Comparison of ENCODE assay signal across 2 cellular contexts in the genomic region with DNA sequence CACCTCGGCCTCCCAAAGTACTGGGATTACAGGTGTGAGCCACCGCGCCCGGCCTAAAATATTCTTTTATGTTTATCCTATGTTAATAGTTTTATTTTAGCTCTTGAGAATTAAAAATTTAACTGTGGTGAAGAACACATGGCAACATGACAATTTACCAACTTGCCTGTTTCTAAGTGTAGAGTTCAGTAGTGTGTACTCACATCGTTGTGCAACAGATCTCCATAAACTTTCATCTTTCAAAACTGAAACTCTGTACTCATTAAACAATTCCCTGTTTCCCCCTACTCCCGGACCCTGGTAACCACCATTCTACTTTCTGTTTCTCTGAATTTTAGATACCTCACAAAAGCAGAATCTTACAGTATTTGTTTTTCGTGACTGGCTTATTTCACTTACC.
TF ChIP-seq lines count a peak whose summit lies in the region.

No MANE protein-coding gene starts in this region.

TF ChIP-seq in WTC11, 78 proteins besides CTCF, POLR2A, EP300 and RAD21:
- TF ChIP-seq, protein P1, sequence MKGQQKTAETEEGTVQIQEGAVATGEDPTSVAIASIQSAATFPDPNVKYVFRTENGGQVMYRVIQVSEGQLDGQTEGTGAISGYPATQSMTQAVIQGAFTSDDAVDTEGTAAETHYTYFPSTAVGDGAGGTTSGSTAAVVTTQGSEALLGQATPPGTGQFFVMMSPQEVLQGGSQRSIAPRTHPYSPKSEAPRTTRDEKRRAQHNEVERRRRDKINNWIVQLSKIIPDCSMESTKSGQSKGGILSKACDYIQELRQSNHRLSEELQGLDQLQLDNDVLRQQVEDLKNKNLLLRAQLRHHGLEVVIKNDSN (CRISPR knock-in tag; IDR thresholded peaks at IDR 0.05): no peak
- TF ChIP-seq, protein P2, sequence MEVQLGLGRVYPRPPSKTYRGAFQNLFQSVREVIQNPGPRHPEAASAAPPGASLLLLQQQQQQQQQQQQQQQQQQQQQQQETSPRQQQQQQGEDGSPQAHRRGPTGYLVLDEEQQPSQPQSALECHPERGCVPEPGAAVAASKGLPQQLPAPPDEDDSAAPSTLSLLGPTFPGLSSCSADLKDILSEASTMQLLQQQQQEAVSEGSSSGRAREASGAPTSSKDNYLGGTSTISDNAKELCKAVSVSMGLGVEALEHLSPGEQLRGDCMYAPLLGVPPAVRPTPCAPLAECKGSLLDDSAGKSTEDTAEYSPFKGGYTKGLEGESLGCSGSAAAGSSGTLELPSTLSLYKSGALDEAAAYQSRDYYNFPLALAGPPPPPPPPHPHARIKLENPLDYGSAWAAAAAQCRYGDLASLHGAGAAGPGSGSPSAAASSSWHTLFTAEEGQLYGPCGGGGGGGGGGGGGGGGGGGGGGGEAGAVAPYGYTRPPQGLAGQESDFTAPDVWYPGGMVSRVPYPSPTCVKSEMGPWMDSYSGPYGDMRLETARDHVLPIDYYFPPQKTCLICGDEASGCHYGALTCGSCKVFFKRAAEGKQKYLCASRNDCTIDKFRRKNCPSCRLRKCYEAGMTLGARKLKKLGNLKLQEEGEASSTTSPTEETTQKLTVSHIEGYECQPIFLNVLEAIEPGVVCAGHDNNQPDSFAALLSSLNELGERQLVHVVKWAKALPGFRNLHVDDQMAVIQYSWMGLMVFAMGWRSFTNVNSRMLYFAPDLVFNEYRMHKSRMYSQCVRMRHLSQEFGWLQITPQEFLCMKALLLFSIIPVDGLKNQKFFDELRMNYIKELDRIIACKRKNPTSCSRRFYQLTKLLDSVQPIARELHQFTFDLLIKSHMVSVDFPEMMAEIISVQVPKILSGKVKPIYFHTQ (CRISPR knock-in tag; IDR thresholded peaks at IDR 0.05): no peak
- TF ChIP-seq CREM (CRISPR knock-in tag; IDR thresholded peaks at IDR 0.05) (no peak), JUN (CRISPR knock-in tag; IDR thresholded peaks at IDR 0.05) (no peak), NR1H2 (CRISPR knock-in tag; IDR thresholded peaks at IDR 0.05) (no peak), ZNF423 (CRISPR knock-in tag; IDR thresholded peaks at IDR 0.05) (no peak), ATF1 (CRISPR knock-in tag; IDR thresholded peaks at IDR 0.05) (no peak), CBFB (CRISPR knock-in tag; IDR thresholded peaks at IDR 0.05; ENCODE audit: low read depth) (no peak), NR2C2 (CRISPR knock-in tag; IDR thresholded peaks at IDR 0.05) (no peak)
- TF ChIP-seq, protein P3, sequence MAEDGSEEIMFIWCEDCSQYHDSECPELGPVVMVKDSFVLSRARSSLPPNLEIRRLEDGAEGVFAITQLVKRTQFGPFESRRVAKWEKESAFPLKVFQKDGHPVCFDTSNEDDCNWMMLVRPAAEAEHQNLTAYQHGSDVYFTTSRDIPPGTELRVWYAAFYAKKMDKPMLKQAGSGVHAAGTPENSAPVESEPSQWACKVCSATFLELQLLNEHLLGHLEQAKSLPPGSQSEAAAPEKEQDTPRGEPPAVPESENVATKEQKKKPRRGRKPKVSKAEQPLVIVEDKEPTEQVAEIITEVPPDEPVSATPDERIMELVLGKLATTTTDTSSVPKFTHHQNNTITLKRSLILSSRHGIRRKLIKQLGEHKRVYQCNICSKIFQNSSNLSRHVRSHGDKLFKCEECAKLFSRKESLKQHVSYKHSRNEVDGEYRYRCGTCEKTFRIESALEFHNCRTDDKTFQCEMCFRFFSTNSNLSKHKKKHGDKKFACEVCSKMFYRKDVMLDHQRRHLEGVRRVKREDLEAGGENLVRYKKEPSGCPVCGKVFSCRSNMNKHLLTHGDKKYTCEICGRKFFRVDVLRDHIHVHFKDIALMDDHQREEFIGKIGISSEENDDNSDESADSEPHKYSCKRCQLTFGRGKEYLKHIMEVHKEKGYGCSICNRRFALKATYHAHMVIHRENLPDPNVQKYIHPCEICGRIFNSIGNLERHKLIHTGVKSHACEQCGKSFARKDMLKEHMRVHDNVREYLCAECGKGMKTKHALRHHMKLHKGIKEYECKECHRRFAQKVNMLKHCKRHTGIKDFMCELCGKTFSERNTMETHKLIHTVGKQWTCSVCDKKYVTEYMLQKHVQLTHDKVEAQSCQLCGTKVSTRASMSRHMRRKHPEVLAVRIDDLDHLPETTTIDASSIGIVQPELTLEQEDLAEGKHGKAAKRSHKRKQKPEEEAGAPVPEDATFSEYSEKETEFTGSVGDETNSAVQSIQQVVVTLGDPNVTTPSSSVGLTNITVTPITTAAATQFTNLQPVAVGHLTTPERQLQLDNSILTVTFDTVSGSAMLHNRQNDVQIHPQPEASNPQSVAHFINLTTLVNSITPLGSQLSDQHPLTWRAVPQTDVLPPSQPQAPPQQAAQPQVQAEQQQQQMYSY (CRISPR knock-in tag; IDR thresholded peaks at IDR 0.05): no peak
- TF ChIP-seq, protein P4, sequence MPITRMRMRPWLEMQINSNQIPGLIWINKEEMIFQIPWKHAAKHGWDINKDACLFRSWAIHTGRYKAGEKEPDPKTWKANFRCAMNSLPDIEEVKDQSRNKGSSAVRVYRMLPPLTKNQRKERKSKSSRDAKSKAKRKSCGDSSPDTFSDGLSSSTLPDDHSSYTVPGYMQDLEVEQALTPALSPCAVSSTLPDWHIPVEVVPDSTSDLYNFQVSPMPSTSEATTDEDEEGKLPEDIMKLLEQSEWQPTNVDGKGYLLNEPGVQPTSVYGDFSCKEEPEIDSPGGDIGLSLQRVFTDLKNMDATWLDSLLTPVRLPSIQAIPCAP (CRISPR knock-in tag; IDR thresholded peaks at IDR 0.05): no peak

TF ChIP-seq in HepG2, 621 proteins besides CTCF, POLR2A, EP300 and RAD21:
- TF ChIP-seq HNF4A (CRISPR knock-in tag; IDR thresholded peaks at IDR 0.05) (0 out of 2 replicates have a peak, but pooled peaks have one; percentile 15), KMT2B (CRISPR knock-in tag; IDR thresholded peaks at IDR 0.05) (no peak), ARHGAP35 (CRISPR knock-in tag; IDR thresholded peaks at IDR 0.05; ENCODE audit: borderline replicate concordance) (no peak), ZNF383 (CRISPR knock-in tag; IDR thresholded peaks at IDR 0.05; ENCODE audit: borderline replicate concordance) (0 out of 2 replicates have a peak, but pooled peaks have one; percentile 39), KLF6 (CRISPR knock-in tag; IDR thresholded peaks at IDR 0.05) (no peak), MEIS1 (CRISPR knock-in tag; IDR thresholded peaks at IDR 0.05; ENCODE audit: borderline replicate concordance) (peak; percentile 42; the same call in 1 of the 2 replicates), CEBPB (IDR thresholded peaks at IDR 0.05; ENCODE audit: borderline replicate concordance, low read depth, low read length) (peak; percentile 87), NFE2L1 (CRISPR knock-in tag; IDR thresholded peaks at IDR 0.05; ENCODE audit: borderline replicate concordance) (no peak), CEBPG (CRISPR knock-in tag; IDR thresholded peaks at IDR 0.05) (peak; percentile 29; the same call in 1 of the 2 replicates), CC2D1A (CRISPR knock-in tag; IDR thresholded peaks at IDR 0.05) (no peak), FOXK1 (CRISPR knock-in tag; IDR thresholded peaks at IDR 0.05; ENCODE audit: borderline replicate concordance, low read depth) (no peak)
- TF ChIP-seq, protein P5, sequence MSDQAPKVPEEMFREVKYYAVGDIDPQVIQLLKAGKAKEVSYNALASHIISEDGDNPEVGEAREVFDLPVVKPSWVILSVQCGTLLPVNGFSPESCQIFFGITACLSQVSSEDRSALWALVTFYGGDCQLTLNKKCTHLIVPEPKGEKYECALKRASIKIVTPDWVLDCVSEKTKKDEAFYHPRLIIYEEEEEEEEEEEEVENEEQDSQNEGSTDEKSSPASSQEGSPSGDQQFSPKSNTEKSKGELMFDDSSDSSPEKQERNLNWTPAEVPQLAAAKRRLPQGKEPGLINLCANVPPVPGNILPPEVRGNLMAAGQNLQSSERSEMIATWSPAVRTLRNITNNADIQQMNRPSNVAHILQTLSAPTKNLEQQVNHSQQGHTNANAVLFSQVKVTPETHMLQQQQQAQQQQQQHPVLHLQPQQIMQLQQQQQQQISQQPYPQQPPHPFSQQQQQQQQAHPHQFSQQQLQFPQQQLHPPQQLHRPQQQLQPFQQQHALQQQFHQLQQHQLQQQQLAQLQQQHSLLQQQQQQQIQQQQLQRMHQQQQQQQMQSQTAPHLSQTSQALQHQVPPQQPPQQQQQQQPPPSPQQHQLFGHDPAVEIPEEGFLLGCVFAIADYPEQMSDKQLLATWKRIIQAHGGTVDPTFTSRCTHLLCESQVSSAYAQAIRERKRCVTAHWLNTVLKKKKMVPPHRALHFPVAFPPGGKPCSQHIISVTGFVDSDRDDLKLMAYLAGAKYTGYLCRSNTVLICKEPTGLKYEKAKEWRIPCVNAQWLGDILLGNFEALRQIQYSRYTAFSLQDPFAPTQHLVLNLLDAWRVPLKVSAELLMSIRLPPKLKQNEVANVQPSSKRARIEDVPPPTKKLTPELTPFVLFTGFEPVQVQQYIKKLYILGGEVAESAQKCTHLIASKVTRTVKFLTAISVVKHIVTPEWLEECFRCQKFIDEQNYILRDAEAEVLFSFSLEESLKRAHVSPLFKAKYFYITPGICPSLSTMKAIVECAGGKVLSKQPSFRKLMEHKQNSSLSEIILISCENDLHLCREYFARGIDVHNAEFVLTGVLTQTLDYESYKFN (CRISPR knock-in tag; conservative IDR thresholded peaks at IDR 0.05): 0 out of 2 replicates have a peak, but pooled peaks have one; percentile 19
